ENCODE assay signal across 1 cellular context in the genomic region with DNA sequence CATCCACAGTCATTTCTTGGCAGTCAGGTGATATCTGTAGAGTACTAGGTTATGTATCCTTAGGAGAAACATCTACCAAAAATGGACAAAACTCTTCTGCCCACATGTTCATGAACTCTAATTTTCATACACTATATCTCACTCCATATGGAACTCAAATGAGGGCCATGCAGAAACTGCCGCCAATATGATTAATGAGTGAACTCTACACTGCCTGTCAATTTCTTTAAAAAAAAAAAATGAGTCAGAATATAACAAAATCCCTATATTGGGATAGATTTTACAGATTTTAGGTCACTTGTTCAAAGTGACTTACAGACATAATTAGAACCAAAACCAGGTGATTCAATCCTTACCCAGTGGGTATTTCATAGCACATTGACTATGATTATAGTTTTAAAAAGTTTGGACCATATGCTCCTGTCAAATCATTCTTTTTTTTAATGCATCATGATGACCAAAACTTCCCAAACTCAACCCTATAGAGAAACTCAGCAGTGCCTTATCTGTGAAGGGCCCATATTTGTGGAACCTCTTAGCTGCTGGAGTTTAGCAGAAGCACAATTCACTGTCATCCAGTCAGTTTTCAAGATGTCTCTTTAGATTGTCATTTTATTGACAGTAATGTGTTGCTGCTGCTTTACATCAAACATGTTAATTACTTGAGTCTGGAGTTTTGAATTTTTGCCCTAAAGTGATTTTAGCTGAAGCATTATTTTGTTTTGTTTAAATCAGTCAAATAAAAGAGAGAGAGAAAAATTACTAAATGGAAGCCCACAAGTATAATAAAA.
TF ChIP-seq lines count a peak whose summit lies in the region.

No MANE protein-coding gene starts in this region.

TF ChIP-seq in SK-N-SH, 30 proteins besides CTCF, POLR2A, EP300 and RAD21 (continued from another document):
- TF ChIP-seq RXRA (IDR thresholded peaks at IDR 0.05; ENCODE audit: borderline replicate concordance, low read depth) (no peak), RCOR1 (IDR thresholded peaks at IDR 0.05; ENCODE audit: low read length) (peak; percentile 99), RFX5 (IDR thresholded peaks at IDR 0.05; ENCODE audit: low read length) (0 out of 2 replicates have a peak, but pooled peaks have one; percentile 30), GABPA (IDR thresholded peaks at IDR 0.05; ENCODE audit: low read depth) (no peak), JUND (IDR thresholded peaks at IDR 0.05) (peak; percentile 37)
- TF ChIP-seq, protein P1, sequence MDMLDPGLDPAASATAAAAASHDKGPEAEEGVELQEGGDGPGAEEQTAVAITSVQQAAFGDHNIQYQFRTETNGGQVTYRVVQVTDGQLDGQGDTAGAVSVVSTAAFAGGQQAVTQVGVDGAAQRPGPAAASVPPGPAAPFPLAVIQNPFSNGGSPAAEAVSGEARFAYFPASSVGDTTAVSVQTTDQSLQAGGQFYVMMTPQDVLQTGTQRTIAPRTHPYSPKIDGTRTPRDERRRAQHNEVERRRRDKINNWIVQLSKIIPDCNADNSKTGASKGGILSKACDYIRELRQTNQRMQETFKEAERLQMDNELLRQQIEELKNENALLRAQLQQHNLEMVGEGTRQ (IDR thresholded peaks at IDR 0.05; ENCODE audit: borderline replicate concordance, low read depth, low read length), result no peak
- TF ChIP-seq, protein P2, sequence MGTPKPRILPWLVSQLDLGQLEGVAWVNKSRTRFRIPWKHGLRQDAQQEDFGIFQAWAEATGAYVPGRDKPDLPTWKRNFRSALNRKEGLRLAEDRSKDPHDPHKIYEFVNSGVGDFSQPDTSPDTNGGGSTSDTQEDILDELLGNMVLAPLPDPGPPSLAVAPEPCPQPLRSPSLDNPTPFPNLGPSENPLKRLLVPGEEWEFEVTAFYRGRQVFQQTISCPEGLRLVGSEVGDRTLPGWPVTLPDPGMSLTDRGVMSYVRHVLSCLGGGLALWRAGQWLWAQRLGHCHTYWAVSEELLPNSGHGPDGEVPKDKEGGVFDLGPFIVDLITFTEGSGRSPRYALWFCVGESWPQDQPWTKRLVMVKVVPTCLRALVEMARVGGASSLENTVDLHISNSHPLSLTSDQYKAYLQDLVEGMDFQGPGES (IDR thresholded peaks at IDR 0.05; ENCODE audit: low read depth, low read length), result no peak
- TF ChIP-seq, protein P3, sequence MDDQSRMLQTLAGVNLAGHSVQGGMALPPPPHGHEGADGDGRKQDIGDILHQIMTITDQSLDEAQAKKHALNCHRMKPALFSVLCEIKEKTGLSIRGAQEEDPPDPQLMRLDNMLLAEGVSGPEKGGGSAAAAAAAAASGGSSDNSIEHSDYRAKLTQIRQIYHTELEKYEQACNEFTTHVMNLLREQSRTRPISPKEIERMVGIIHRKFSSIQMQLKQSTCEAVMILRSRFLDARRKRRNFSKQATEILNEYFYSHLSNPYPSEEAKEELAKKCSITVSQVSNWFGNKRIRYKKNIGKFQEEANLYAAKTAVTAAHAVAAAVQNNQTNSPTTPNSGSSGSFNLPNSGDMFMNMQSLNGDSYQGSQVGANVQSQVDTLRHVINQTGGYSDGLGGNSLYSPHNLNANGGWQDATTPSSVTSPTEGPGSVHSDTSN (IDR thresholded peaks at IDR 0.05), result peak; percentile 75
